In genomic region chr1:41023279-41023990, GRCh38 we compare ENCODE assay signal across 10 cellular contexts. TPM values are rescaled to one million over a fixed set of nuclear protein-coding genes. Genes with fewer than 3 reads are reported as not detected.
DNase-seq lines count a peak whose midpoint lies in the region; ATAC-seq and TF ChIP-seq lines count a peak whose summit lies in the region.
"Had no signal": no experiment of that assay in that cellular context is flagged by ENCODE, and none has a peak within 500 bp of the region (broad histone marks: within the 10 kb centered on the region; RNA-seq: fewer than 3 reads in every experiment).

No MANE protein-coding gene starts in this region.

- no peak overlapping the region for H3K4me3 Mint-ChIP-seq in progenitor cell of endocrine pancreas (ENCODE audit: low read depth)

- no peak for ATAC-seq in mucosa of descending colon

- H3K27me3 Mint-ChIP-seq in progenitor cell of endocrine pancreas: no peaks in the 10 kb centered on the region

- H3K36me3 Mint-ChIP-seq in progenitor cell of endocrine pancreas (ENCODE audit: insufficient read depth): peaks cover 9% of the 10 kb centered on the region

- TF ChIP-seq CTCF in GM10266 (IDR thresholded peaks at IDR 0.05; ENCODE audit: control insufficient read depth, insufficient read depth, low read depth, missing control alignments): peak; percentile 12
- TF ChIP-seq CTCF in progenitor cell of endocrine pancreas (IDR thresholded peaks at IDR 0.05; ENCODE audit: unreplicated experiment): peak; percentile 30
- TF ChIP-seq CTCF in mucosa of descending colon (IDR thresholded peaks at IDR 0.05): no peak

- intact Hi-C loops in mucosa of descending colon (cut with DNase I, micrococcal nuclease): no loop called here
- intact Hi-C loops in posterior cingulate gyrus (cut with DNase I): no loop called here

- H3K36me3 ChIP-seq in mucosa of descending colon (ENCODE audit: low read depth): no peaks in the 10 kb centered on the region

- no peak for DNase-seq in GM10266 (ENCODE audit: extremely low spot score)
- DNase-seq in NCI-H2029 (lab: John Stamatoyannopoulos, UW): peak; percentile 82
- DNase-seq in dermis microvascular lymphatic vessel endothelial cell (ENCODE audit: low read depth in 2 of 2): peak; percentile 11 to 47
- DNase-seq in progenitor cell of endocrine pancreas (ENCODE audit: low spot score, unreplicated experiment): no peak
- no peak for DNase-seq in G401 (ENCODE audit: low spot score)
- DNase-seq in mucosa of descending colon: no peak
- no peak for DNase-seq in NCI-H2227 treated with DMSO at 0.1 percent for 48 hours (lab: John Stamatoyannopoulos, UW)
- no peak for DNase-seq in posterior cingulate gyrus
- DNase-seq: effector CD4-positive, alpha-beta T cell; NCI-H510A treated with DMSO at 0.1 percent for 48 hours had no signal

- no peaks in the 10 kb centered on the region for H3K9me3 ChIP-seq in mucosa of descending colon

- no peak overlapping the region for H3K4me3 ChIP-seq in mucosa of descending colon

- no peaks in the 10 kb centered on the region for H3K9me3 Mint-ChIP-seq in progenitor cell of endocrine pancreas (ENCODE audit: low read depth)

- in situ Hi-C loops in G401 (cut with HindIII; ENCODE audit: low sequenced_read_pairs): no loop called here

- H3K4me1 Mint-ChIP-seq in progenitor cell of endocrine pancreas (ENCODE audit: low read depth): peaks cover 3% of the 10 kb centered on the region

- no peaks in the 10 kb centered on the region for H3K4me1 ChIP-seq in mucosa of descending colon (ENCODE audit: low read depth)

- H3K27ac Mint-ChIP-seq in progenitor cell of endocrine pancreas: peak overlapping the region; percentile 65

RNA-seq across cellular contexts. Expression of gene SLFNL1, which starts 1.9 kb away (rescaled TPM):
- total RNA-seq in dermis microvascular lymphatic vessel endothelial cell: 0.13 and 0.25 TPM in 2 replicates
- 0.95 and 1.0 TPM in 2 replicates for total RNA-seq in progenitor cell of endocrine pancreas
- total RNA-seq in G401 (2014; rRNA removed; shearing (Covaris generic)): 0.03 and 0.12 TPM in 2 replicates
- total RNA-seq in mucosa of descending colon: under 1 TPM; 0.29 to 0.82 (median 0.41) TPM

RNA-seq across cellular contexts. Expression of gene CTPS1, which starts 43.9 kb away (rescaled TPM):
- total RNA-seq in dermis microvascular lymphatic vessel endothelial cell (16.0 and 16.8 TPM in 2 replicates), progenitor cell of endocrine pancreas (37.6 and 38.5 TPM in 2 replicates), mucosa of descending colon (10 to 100 TPM in 2 of 3 donors, 1 to 10 TPM in 1; 6.5 to 49.1 (median 15.7) TPM)
- 68.9 and 81.5 TPM in 2 replicates for total RNA-seq in G401 (2014; rRNA removed; shearing (Covaris generic))

Comparison
In these comparisons a context has a peak if more than half of its experiments do, and no peak if none do; other contexts are left out.
1. DNase-seq: peak in NCI-H2029 (single experiment) and dermis microvascular lymphatic vessel endothelial cell (2 of 2); none in GM10266 (single experiment), progenitor cell of endocrine pancreas (single experiment), G401 (single experiment), mucosa of descending colon (0 of 3), NCI-H2227 treated with DMSO at 0.1 percent for 48 hours (single experiment) and posterior cingulate gyrus (0 of 10).